ENCODE assay signal across 8 cellular contexts in the genomic region with DNA sequence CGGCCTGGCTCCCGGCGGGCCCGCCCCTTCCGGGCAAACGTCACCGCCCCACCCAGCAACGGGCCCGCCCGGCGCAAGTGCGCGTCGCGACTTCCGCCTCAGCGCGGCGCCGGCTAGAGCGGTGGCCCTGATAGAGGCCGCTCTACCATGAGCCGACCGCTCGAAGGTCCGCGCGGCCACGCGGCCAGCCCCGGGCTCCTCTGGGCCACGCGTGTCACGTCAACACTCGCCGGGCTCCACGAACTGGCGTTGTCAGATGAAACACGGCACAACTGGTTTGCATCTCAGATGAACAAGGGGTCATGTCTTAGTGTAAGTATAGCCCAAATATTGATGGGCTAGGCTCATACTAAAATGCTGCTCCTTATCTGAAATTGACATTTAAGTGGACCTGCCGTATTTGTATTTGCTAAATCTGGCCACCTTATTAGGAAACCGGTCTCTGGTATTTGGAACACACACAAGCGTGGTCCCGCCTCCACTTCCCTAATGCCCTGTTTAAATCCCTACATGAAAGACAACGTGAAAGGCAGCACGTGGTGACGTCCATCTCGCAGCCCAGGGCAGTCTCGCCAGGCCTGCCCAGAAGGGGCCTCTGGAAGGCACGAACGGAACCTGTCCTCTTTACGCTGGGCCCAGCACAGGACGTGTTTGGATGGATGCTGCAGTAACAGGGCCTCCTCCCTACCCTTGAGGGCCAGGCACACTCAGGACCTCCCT. TPM values are rescaled to one million over a fixed set of nuclear protein-coding genes. Genes with fewer than 3 reads are reported as not detected.
A peak's percentile ranks its signal among the peaks of the same experiment; 100 is the strongest.
DNase-seq lines count a peak whose midpoint lies in the region; ATAC-seq and TF ChIP-seq lines count a peak whose summit lies in the region.

A gene (minus strand): TSS at position 31 of the 720 bp plus-strand sequence.

- H3K36me3 Mint-ChIP-seq in Calu3 (ENCODE audit: insufficient read depth, unreplicated experiment) (peaks cover 41% of the 10 kb centered on the region), IgD-negative memory B cell (no peaks in the 10 kb centered on the region), neural crest cell (ENCODE audit: low read depth) (no peaks in the 10 kb centered on the region)

- peak; percentile 93 for DNase-seq in Calu3
- DNase-seq in RWPE1 (ENCODE audit: low spot score) = peak; percentile 81
- DNase-seq in activated gamma-delta T cell (lab: John Stamatoyannopoulos, UW) = peak; percentile 69
- DNase-seq in foreskin fibroblast = peak; percentile 93 to 97
- peak; percentile 62 for DNase-seq in neural crest cell (ENCODE audit: low read depth, low spot score)
- peak; percentile 75 for DNase-seq in stromal cell of bone marrow (ENCODE audit: low read depth)

- H3K4me3 ChIP-seq in foreskin fibroblast (ENCODE audit: low read depth in 1 of 2, low read length in 2 of 2) = peak within 1 kb of the TSS; percentile 79 to 83

- CTCF ChIA-PET in Calu3 (lab: Charles Lee) (no interaction called here), RWPE1 (lab: Yijun Ruan, JAX) (no interaction called here)

- H3K4me1 Mint-ChIP-seq in Calu3 (ENCODE audit: low read depth, unreplicated experiment) = peaks cover 35% of the 10 kb centered on the region
- H3K4me1 Mint-ChIP-seq in IgD-negative memory B cell = peaks cover 15 to 22% (median 20%) of the 10 kb centered on the region in 3 donors
- peaks cover 25% of the 10 kb centered on the region for H3K4me1 Mint-ChIP-seq in neural crest cell

- H3K4me3 Mint-ChIP-seq in Calu3 (ENCODE audit: low read depth, unreplicated experiment) (peak within 1 kb of the TSS; percentile 89), IgD-negative memory B cell (peak within 1 kb of the TSS; percentile 93 to 97 (median 95)), neural crest cell (peak within 1 kb of the TSS; percentile 95)

- ATAC-seq in GM21423 (IDR thresholded peaks at IDR 0.05; ENCODE audit: unreplicated experiment) = peak; percentile 84

- H3K27me3 Mint-ChIP-seq in Calu3 (ENCODE audit: unreplicated experiment) (no peaks in the 10 kb centered on the region), IgD-negative memory B cell (no peaks in the 10 kb centered on the region), neural crest cell (ENCODE audit: low read depth) (no peaks in the 10 kb centered on the region)

- POLR2A ChIA-PET in RWPE1 (lab: Yijun Ruan, JAX; ENCODE audit: low non-redundant PET) = no interaction called here

- H3K27ac ChIP-seq in RWPE1 = peak within 1 kb of the TSS; percentile 98

- BruUV-seq in Calu3 (replicated peaks; lab: Mats Ljungman, UMichigan) = TSS peak; percentile 97

- intact Hi-C loops in Calu3 (cut with micrococcal nuclease; ENCODE audit: unreplicated experiment) = no loop called here

- peak within 1 kb of the TSS; percentile 93 for H3K27ac Mint-ChIP-seq in Calu3 (ENCODE audit: unreplicated experiment)
- peak within 1 kb of the TSS; percentile 95 to 99 (median 98) for H3K27ac Mint-ChIP-seq in IgD-negative memory B cell
- H3K27ac Mint-ChIP-seq in neural crest cell (ENCODE audit: unreplicated experiment) = peak within 1 kb of the TSS; percentile 89

- H3K9me3 Mint-ChIP-seq in Calu3 (ENCODE audit: low read depth, unreplicated experiment) = no peaks in the 10 kb centered on the region
- no peaks in the 10 kb centered on the region for H3K9me3 Mint-ChIP-seq in IgD-negative memory B cell
- no peaks in the 10 kb centered on the region for H3K9me3 Mint-ChIP-seq in neural crest cell

- TF ChIP-seq CTCF in Calu3 (IDR thresholded peaks at IDR 0.05; ENCODE audit: unreplicated experiment) = no peak
- TF ChIP-seq CTCF in RWPE1 (conservative IDR thresholded peaks at IDR 0.05; ENCODE audit: low read depth) = no peak
- no peak for TF ChIP-seq CTCF in foreskin fibroblast (IDR thresholded peaks at IDR 0.05; ENCODE audit: low read depth, low read length)
- peak; percentile 23 for TF ChIP-seq CTCF in neural crest cell (conservative IDR thresholded peaks at IDR 0.05)

RNA-seq across cellular contexts. Expression of the gene that starts here (rescaled TPM):
- total RNA-seq in Calu3 (2022) = 72.4 and 73.1 TPM in 2 replicates
- polyA plus RNA-seq in IgD-negative memory B cell = 11.0 TPM
- 55.7 and 62.5 TPM in 2 replicates for total RNA-seq in neural crest cell

Comparison
In these comparisons a context has a peak if more than half of its experiments do, and no peak if none do; other contexts are left out.
1. Peak in every context shown above with its lines: DNase-seq, ATAC-seq, H3K4me3 ChIP-seq and H3K27ac ChIP-seq.